ENCODE assay signal across 8 cellular contexts in the genomic region with DNA sequence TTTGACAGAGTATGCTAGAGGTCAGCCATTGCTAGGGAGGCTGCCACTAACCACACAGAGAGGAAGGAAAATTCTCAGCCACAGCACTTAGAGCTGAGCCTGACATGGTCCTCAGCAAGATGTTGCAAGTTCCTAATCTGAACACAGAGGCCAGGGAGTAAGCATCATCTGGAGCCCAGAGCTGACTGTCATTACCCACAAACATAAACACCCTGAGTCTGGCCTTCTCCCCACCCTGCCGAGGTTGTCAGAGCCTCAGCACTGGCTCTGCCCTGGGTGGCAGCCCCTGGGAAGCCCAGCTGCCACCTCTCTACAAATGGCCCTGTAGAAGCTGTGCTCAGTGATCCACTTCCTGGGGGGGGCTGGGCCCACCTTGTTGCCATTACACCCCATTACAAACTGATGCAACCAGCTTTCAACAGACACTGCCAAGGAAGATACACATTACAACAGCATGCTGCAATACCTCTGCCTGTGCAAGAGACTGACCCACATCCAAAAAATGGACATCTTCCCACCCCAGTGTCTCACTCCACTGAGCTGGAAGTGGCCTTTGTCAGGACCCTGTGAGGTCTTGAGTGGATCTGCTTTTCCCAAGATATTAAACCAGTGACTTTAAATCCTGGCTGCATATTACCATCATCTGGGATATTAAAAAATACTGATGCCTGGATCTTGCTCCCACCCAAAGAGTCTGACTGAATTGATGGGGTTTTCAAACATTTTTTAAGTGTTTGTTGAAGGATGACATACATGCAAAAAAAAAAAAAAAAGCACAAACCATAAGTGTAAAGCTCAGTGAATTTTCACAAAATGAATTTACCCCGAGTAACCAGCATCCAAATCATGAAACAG. TPM values are rescaled to one million over a fixed set of nuclear protein-coding genes. Genes with fewer than 3 reads are reported as not detected.
DNase-seq lines count a peak whose midpoint lies in the region; ATAC-seq and TF ChIP-seq lines count a peak whose summit lies in the region.

No MANE protein-coding gene starts in this region.

- no peak overlapping the region for H2BK120ac ChIP-seq in neuronal stem cell (ENCODE audit: low read depth, low read length)

- no peak overlapping the region for H3K18ac ChIP-seq in neuronal stem cell (ENCODE audit: low read length)

- H3K79me1 ChIP-seq in neuronal stem cell (ENCODE audit: low read depth, low read length) = no peaks in the 10 kb centered on the region

- H2AFZ ChIP-seq in PC-3 (ENCODE audit: low read length) (no peak overlapping the region), neuronal stem cell (ENCODE audit: low read length) (no peak overlapping the region)

- peak overlapping the region; percentile 22 for H2AK5ac ChIP-seq in neuronal stem cell (ENCODE audit: low read depth, low read length)

- no TSS peak for BruUV-seq in PC-3 (replicated peaks; lab: Mats Ljungman, UMichigan)

- no peak for ATAC-seq in PC-3
- ATAC-seq in HG02571 (IDR thresholded peaks at IDR 0.05; ENCODE audit: unreplicated experiment) = no peak

- H3K27me3 ChIP-seq in PC-3 (ENCODE audit: low read length) (no peaks in the 10 kb centered on the region), neuronal stem cell (ENCODE audit: control insufficient read depth in 3 of 3, insufficient read depth in 3 of 3, low read depth in 1 of 3, low read length in 3 of 3) (no peaks in the 10 kb centered on the region)

- no peaks in the 10 kb centered on the region for H4K20me1 ChIP-seq in PC-3 (ENCODE audit: low read length)

- H3K4ac ChIP-seq in neuronal stem cell (ENCODE audit: low read length) = no peak overlapping the region

- no peak overlapping the region for H3K4me3 ChIP-seq in PC-3 (ENCODE audit: low read length)
- H3K4me3 ChIP-seq in choroid plexus epithelial cell (ENCODE audit: low read depth, low read length) = no peak overlapping the region
- no peak overlapping the region for H3K4me3 ChIP-seq in neuronal stem cell (ENCODE audit: low read length in 2 of 2)

- TF ChIP-seq CTCF in PC-3 (conservative IDR thresholded peaks at IDR 0.05; ENCODE audit: low read depth, low read length) (no peak), choroid plexus epithelial cell (conservative IDR thresholded peaks at IDR 0.05; ENCODE audit: low read depth, low read length) (no peak), GM13976 (IDR thresholded peaks at IDR 0.05; ENCODE audit: borderline replicate concordance, control extremely low read depth, extremely low read depth, insufficient read depth, missing control alignments) (no peak)

- H4K8ac ChIP-seq in neuronal stem cell (ENCODE audit: low read depth, low read length) = no peak overlapping the region

- POLR2A ChIA-PET in PC-3 (lab: Charles Lee; ENCODE audit: unreplicated experiment) = no interaction called here

- H3K4me2 ChIP-seq in PC-3 (ENCODE audit: low read length) (no peak overlapping the region), neuronal stem cell (ENCODE audit: insufficient read depth, low read length, poor library complexity, severe bottlenecking) (no peak overlapping the region)

- no peak overlapping the region for H2BK15ac ChIP-seq in neuronal stem cell (ENCODE audit: low read length)

- no CpG with 5 or more reads among the region's 2 CpGs for WGBS in neuronal stem cell (ENCODE audit: extremely low coverage in 2 of 2, insufficient read length in 2 of 2, insufficient replicate concordance in 1 of 2), 2 donors

- no peak overlapping the region for H2BK5ac ChIP-seq in neuronal stem cell (ENCODE audit: low read length)

- no peaks in the 10 kb centered on the region for H3K9me3 Mint-ChIP-seq in activated T-cell treated with anti-CD3 and anti-CD28 coated beads, Interleukin-2, amount 50 U/mL, for 24 hours

- H3K9me2 ChIP-seq in PC-3 (replicated peaks; ENCODE audit: low read length) = no peaks in the 10 kb centered on the region

- peaks cover 88% of the 10 kb centered on the region for H3K4me1 Mint-ChIP-seq in activated T-cell treated with anti-CD3 and anti-CD28 coated beads, Interleukin-2, amount 50 U/mL, for 24 hours (ENCODE audit: low read depth)

- no peak overlapping the region for H3K4me3 Mint-ChIP-seq in activated T-cell treated with anti-CD3 and anti-CD28 coated beads, Interleukin-2, amount 50 U/mL, for 24 hours

- peaks cover 59% of the 10 kb centered on the region for H3K36me3 Mint-ChIP-seq in activated T-cell treated with anti-CD3 and anti-CD28 coated beads, Interleukin-2, amount 50 U/mL, for 24 hours (ENCODE audit: low read depth)

- no peak overlapping the region for H3K9ac ChIP-seq in PC-3 (ENCODE audit: low read length)
- H3K9ac ChIP-seq in neuronal stem cell (ENCODE audit: low read depth, low read length, poor library complexity) = no peak overlapping the region

- H3K23ac ChIP-seq in neuronal stem cell (ENCODE audit: low read depth, low read length, poor library complexity) = no peak overlapping the region

- DNase-seq in activated T-cell treated with anti-CD3 and anti-CD28 coated beads, Interleukin-2, amount 50 U/mL, for 24 hours = peak; percentile 38
- no peak for DNase-seq in activated T-cell treated with anti-CD3 and anti-CD28 coated beads for 4 hours
- DNase-seq in PC-3 = no peak
- DNase-seq in choroid plexus epithelial cell (ENCODE audit: low read depth) = peak; percentile 90
- no peak for DNase-seq in neuronal stem cell (ENCODE audit: low spot score)
- DNase-seq in SW 1271 (lab: John Stamatoyannopoulos, UW) = no peak
- no peak for DNase-seq in GM13976 (ENCODE audit: low spot score)

- CTCF ChIA-PET in PC-3 (lab: Charles Lee) = no interaction called here

- H4K91ac ChIP-seq in neuronal stem cell (ENCODE audit: low read depth, low read length, poor library complexity) = no peak overlapping the region

- H3K27ac ChIP-seq in PC-3 (ENCODE audit: low read length) = peak overlapping the region; percentile 64; the same call in 1 of the 2 replicates
- H3K27ac ChIP-seq in neuronal stem cell (replicated peaks; ENCODE audit: low read length) = no peak overlapping the region

- H3K27ac Mint-ChIP-seq in activated T-cell treated with anti-CD3 and anti-CD28 coated beads, Interleukin-2, amount 50 U/mL, for 24 hours = peak overlapping the region; percentile 95

- H3K27me3 Mint-ChIP-seq in activated T-cell treated with anti-CD3 and anti-CD28 coated beads, Interleukin-2, amount 50 U/mL, for 24 hours = no peaks in the 10 kb centered on the region

- H3K79me2 ChIP-seq in PC-3 (ENCODE audit: low read length) = no peaks in the 10 kb centered on the region

- H3K14ac ChIP-seq in neuronal stem cell (ENCODE audit: low read length) = no peak overlapping the region

- peaks cover 27% of the 10 kb centered on the region for H3K4me1 ChIP-seq in PC-3 (ENCODE audit: insufficient read depth, low read length)
- H3K4me1 ChIP-seq in neuronal stem cell (ENCODE audit: control insufficient read depth in 2 of 2, insufficient read depth in 1 of 2, low read depth in 1 of 2, low read length in 2 of 2) = peaks cover 2 to 6% of the 10 kb centered on the region in 2 donors

- in situ Hi-C loops in GM13976 (cut with MboI; ENCODE audit: low sequenced_read_pairs, unreplicated experiment) = no loop called here

- intact Hi-C loops in PC-3 (cut with micrococcal nuclease) = no loop called here

- no peaks in the 10 kb centered on the region for H3F3A ChIP-seq in PC-3 (ENCODE audit: low read length, unreplicated experiment)

- no peak overlapping the region for H2BK12ac ChIP-seq in neuronal stem cell (ENCODE audit: low read length)

- H3K36me3 ChIP-seq in PC-3 (ENCODE audit: low read depth, low read length) = no peaks in the 10 kb centered on the region
- no peaks in the 10 kb centered on the region for H3K36me3 ChIP-seq in neuronal stem cell (replicated peaks in 1 of 2; ENCODE audit: control insufficient read depth in 2 of 2, insufficient read depth in 2 of 2, low read length in 2 of 2)

- no peaks in the 10 kb centered on the region for H3K9me3 ChIP-seq in PC-3 (ENCODE audit: low read length)
- no peaks in the 10 kb centered on the region for H3K9me3 ChIP-seq in neuronal stem cell (replicated peaks in 1 of 2; ENCODE audit: control insufficient read depth in 2 of 2, insufficient read depth in 1 of 2, low read depth in 1 of 2, low read length in 2 of 2)

RNA-seq across cellular contexts. Expression of gene IRF1, which starts 33.0 kb away (rescaled TPM):
- 21.1 and 23.1 TPM in 2 replicates for total RNA-seq in PC-3 (2014; rRNA removed)
- polyA plus RNA-seq in neuronal stem cell (2013, experiment 1 of 2) = 1.4 TPM
- 1.5 TPM for polyA plus RNA-seq in neuronal stem cell (2013, experiment 2 of 2)

Comparison
In these comparisons a context has a peak if more than half of its experiments do, and no peak if none do; other contexts are left out.
1. DNase-seq: peak in activated T-cell treated with anti-CD3 and anti-CD28 coated beads, Interleukin-2, amount 50 U/mL, for 24 hours (single experiment) and choroid plexus epithelial cell (single experiment); none in activated T-cell treated with anti-CD3 and anti-CD28 coated beads for 4 hours (single experiment), PC-3 (single experiment), neuronal stem cell (single experiment), SW 1271 (0 of 2) and GM13976 (single experiment).